8 cellular contexts compared by ENCODE assay signal in the genomic region with DNA sequence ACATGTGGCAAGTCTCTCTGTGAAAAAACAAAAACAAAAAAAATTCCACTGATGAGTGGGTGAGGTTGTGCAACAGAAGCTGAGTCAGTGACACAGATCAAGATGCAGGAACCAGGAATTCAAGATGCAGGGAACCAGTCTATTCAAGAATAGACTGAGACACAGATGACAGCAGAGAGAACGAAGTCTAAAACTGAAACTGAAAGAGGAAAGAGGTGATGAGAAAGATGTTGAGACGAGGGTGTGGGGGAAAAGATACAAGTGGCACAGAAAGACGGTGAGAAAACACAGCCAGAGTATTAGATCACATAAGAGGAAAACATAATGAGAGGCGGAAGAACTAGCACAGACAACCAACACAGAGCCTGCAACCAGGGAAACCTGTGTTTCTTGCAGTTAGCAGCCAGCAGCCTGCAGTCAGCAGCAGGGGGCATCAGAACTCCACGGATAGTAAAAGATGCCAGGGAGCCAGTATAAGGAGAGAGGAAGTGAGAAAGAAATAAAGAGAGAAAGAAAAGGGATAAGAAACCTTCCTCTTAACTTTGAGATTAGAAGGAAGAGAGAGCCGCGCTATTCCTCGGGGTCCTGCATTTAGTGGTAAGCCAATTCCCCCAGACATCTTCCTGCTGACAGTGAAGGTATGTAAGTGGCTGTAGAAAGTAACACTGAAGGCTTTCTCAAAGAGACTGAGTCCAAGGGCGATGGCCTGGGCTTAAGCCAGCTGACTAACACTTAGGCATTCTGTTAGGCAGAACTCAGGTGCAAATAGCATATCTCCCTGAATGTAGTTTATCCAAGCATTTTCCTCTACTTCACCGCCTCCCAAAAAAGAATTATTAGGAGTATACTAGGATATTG.
A peak's percentile ranks its signal among the peaks of the same experiment; 100 is the strongest.
DNase-seq lines count a peak whose midpoint lies in the region; ATAC-seq and TF ChIP-seq lines count a peak whose summit lies in the region.

No MANE protein-coding gene starts in this region.

- H3K4me2 ChIP-seq in GM23338 (no peak overlapping the region), osteoblast (ENCODE audit: insufficient read depth, low read length) (peak overlapping the region; percentile 83)

- intact Hi-C loops in activated naive CD4-positive, alpha-beta T cell treated with anti-CD3 and anti-CD28 coated beads for 36 hours (cut with micrococcal nuclease), result loop anchor here (1.0 to 2.0 kb wide), 3 partner anchors 43 to 138 kb away; no protein-coding TSS in a partner anchor

- no peak for TF ChIP-seq EP300 in upper lobe of left lung (IDR thresholded peaks at IDR 0.05)

- no peaks in the 10 kb centered on the region for H3K36me3 ChIP-seq in GM23338 (ENCODE audit: insufficient read depth)
- H3K36me3 ChIP-seq in osteoblast (ENCODE audit: insufficient read depth, low read length), result no peaks in the 10 kb centered on the region
- H3K36me3 ChIP-seq in upper lobe of left lung, result no peaks in the 10 kb centered on the region

- DNase-seq in GF-D8 (lab: John Stamatoyannopoulos, UW) (peak; percentile 39), GM23338 (ENCODE audit: low spot score) (peak; percentile 87), LHCN-M2 (ENCODE audit: low read depth) (peak; percentile 83), SIG-M5 (lab: John Stamatoyannopoulos, UW) (peak; percentile 15), germinal center (ENCODE audit: low spot score) (peak; percentile 15), osteoblast (ENCODE audit: insufficient read length, low spot score, missing footprints) (peak; percentile 68), upper lobe of left lung (peak in 1 of 2 donors; percentile 62)
- DNase-seq in activated naive CD4-positive, alpha-beta T cell treated with anti-CD3 and anti-CD28 coated beads for 36 hours, result peak; percentile 72

- TF ChIP-seq POLR2A in upper lobe of left lung (IDR thresholded peaks at IDR 0.05), result no peak

- H3K4me3 ChIP-seq in GM23338 (no peak overlapping the region), osteoblast (ENCODE audit: insufficient read depth, low read length) (peak overlapping the region; percentile 71), upper lobe of left lung (peak overlapping the region; percentile 27 to 49 (median 40))

- H3K27me3 ChIP-seq in GM23338 (ENCODE audit: insufficient read depth) (no peaks in the 10 kb centered on the region), osteoblast (ENCODE audit: insufficient read depth, low read length) (no peaks in the 10 kb centered on the region), upper lobe of left lung (no peaks in the 10 kb centered on the region)

- H3K4me1 Mint-ChIP-seq in GM23338, result peaks cover 5% of the 10 kb centered on the region
- H3K4me1 Mint-ChIP-seq in activated naive CD4-positive, alpha-beta T cell treated with anti-CD3 and anti-CD28 coated beads for 36 hours (ENCODE audit: low read depth), result peaks cover 4% of the 10 kb centered on the region

- H3K9me3 ChIP-seq in osteoblast (ENCODE audit: low read depth, low read length), result no peaks in the 10 kb centered on the region
- H3K9me3 ChIP-seq in upper lobe of left lung, result no peaks in the 10 kb centered on the region

- no peak overlapping the region for H3K27ac Mint-ChIP-seq in GM23338
- H3K27ac Mint-ChIP-seq in activated naive CD4-positive, alpha-beta T cell treated with anti-CD3 and anti-CD28 coated beads for 36 hours, result no peak overlapping the region

- H3K79me2 ChIP-seq in GM23338 (replicated peaks; ENCODE audit: insufficient read depth) (no peaks in the 10 kb centered on the region), osteoblast (ENCODE audit: insufficient read depth, low read length) (no peaks in the 10 kb centered on the region)

- H3K4me1 ChIP-seq in GM23338 (ENCODE audit: insufficient read depth) (peaks cover 5% of the 10 kb centered on the region; the same call in 1 of the 2 replicates), osteoblast (ENCODE audit: insufficient read depth, low read length) (peaks cover 5% of the 10 kb centered on the region), upper lobe of left lung (peaks cover 4 to 13% (median 7%) of the 10 kb centered on the region in 4 donors)

- H3K27ac ChIP-seq in GM23338 (ENCODE audit: low read depth), result no peak overlapping the region
- H3K27ac ChIP-seq in osteoblast (ENCODE audit: low read depth, low read length), result peak overlapping the region; percentile 70
- H3K27ac ChIP-seq in upper lobe of left lung, result peak overlapping the region; percentile 36 to 72 (median 60)

- ATAC-seq in GM23338, result peak; percentile 97
- peak; percentile 79 to 96 for ATAC-seq in upper lobe of left lung (ENCODE audit: low FRiP score in 2 of 2)

- no peaks in the 10 kb centered on the region for H3K9me2 ChIP-seq in GM23338 (ENCODE audit: insufficient read depth)

- TF ChIP-seq CTCF in GM23338 (conservative IDR thresholded peaks at IDR 0.05; ENCODE audit: low read depth in 2 of 2) (peak; percentile 92 to 94), osteoblast (IDR thresholded peaks at IDR 0.05; ENCODE audit: extremely low read depth, low read depth, low read length) (peak; percentile 96), upper lobe of left lung (IDR thresholded peaks at IDR 0.05) (peak; percentile 35 to 79 (median 52))

- H2AFZ ChIP-seq in GM23338 (peak overlapping the region; percentile 83), osteoblast (ENCODE audit: low read length) (peak overlapping the region; percentile 73)

- H3K36me3 Mint-ChIP-seq in GM23338 (ENCODE audit: low read depth), result no peaks in the 10 kb centered on the region
- H3K36me3 Mint-ChIP-seq in activated naive CD4-positive, alpha-beta T cell treated with anti-CD3 and anti-CD28 coated beads for 36 hours (ENCODE audit: low read depth), result no peaks in the 10 kb centered on the region

- WGBS in upper lobe of left lung, 2 donors, result 17 to 18% methylated on average over 10 of the region's 10 CpGs

- no peak overlapping the region for H3K4me3 Mint-ChIP-seq in GM23338
- no peak overlapping the region for H3K4me3 Mint-ChIP-seq in activated naive CD4-positive, alpha-beta T cell treated with anti-CD3 and anti-CD28 coated beads for 36 hours

- H3F3A ChIP-seq in GM23338 (replicated peaks; ENCODE audit: low read depth), result no peaks in the 10 kb centered on the region

- no peaks in the 10 kb centered on the region for H4K20me1 ChIP-seq in GM23338 (replicated peaks; ENCODE audit: insufficient read depth)
- no peaks in the 10 kb centered on the region for H4K20me1 ChIP-seq in osteoblast (ENCODE audit: insufficient read depth, low read length)

- peaks cover 22% of the 10 kb centered on the region for H3K9me3 Mint-ChIP-seq in GM23338
- H3K9me3 Mint-ChIP-seq in activated naive CD4-positive, alpha-beta T cell treated with anti-CD3 and anti-CD28 coated beads for 36 hours, result no peaks in the 10 kb centered on the region

- CTCF ChIA-PET in activated naive CD4-positive, alpha-beta T cell treated with anti-CD3 and anti-CD28 coated beads for 36 hours (lab: Charles Lee), result interaction anchor here (0.6 to 0.7 kb wide), 3 partner anchors 76 to 163 kb away, joined by 3 to 6 read pairs (median 4); no protein-coding TSS in a partner anchor

- no peaks in the 10 kb centered on the region for H3K27me3 Mint-ChIP-seq in GM23338 (ENCODE audit: insufficient read depth, low read depth, poor library complexity)
- H3K27me3 Mint-ChIP-seq in activated naive CD4-positive, alpha-beta T cell treated with anti-CD3 and anti-CD28 coated beads for 36 hours (ENCODE audit: low read depth), result peaks cover 3% of the 10 kb centered on the region

TF ChIP-seq in GM23338, 12 proteins besides CTCF, POLR2A, EP300 and RAD21 (continues in another document):
- TF ChIP-seq ZNF331 (CRISPR knock-in tag; IDR thresholded peaks at IDR 0.05; ENCODE audit: low read depth) (no peak), ZNF114 (CRISPR knock-in tag; IDR thresholded peaks at IDR 0.05) (no peak), POLR2AphosphoS5 (IDR thresholded peaks at IDR 0.05; ENCODE audit: low read depth) (no peak), NANOG (IDR thresholded peaks at IDR 0.05; ENCODE audit: borderline replicate concordance) (no peak), EZH2phosphoT487 (IDR thresholded peaks at IDR 0.05; ENCODE audit: unreplicated experiment) (no peak)
- TF ChIP-seq, protein P1, sequence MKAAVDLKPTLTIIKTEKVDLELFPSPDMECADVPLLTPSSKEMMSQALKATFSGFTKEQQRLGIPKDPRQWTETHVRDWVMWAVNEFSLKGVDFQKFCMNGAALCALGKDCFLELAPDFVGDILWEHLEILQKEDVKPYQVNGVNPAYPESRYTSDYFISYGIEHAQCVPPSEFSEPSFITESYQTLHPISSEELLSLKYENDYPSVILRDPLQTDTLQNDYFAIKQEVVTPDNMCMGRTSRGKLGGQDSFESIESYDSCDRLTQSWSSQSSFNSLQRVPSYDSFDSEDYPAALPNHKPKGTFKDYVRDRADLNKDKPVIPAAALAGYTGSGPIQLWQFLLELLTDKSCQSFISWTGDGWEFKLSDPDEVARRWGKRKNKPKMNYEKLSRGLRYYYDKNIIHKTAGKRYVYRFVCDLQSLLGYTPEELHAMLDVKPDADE (IDR thresholded peaks at IDR 0.05), result no peak
